1 cellular context compared by ENCODE assay signal in genomic region chr11:11148598-11148997, GRCh38.
TF ChIP-seq lines count a peak whose summit lies in the region.

No MANE protein-coding gene starts in this region.

TF ChIP-seq in SK-N-SH, 30 proteins besides CTCF, POLR2A, EP300 and RAD21 (continued from another document):
- TF ChIP-seq IRF3 (IDR thresholded peaks at IDR 0.05; ENCODE audit: low read depth, low read length) (no peak), SIN3A (IDR thresholded peaks at IDR 0.05; ENCODE audit: borderline replicate concordance, low read depth, low read length) (no peak), RCOR1 (IDR thresholded peaks at IDR 0.05; ENCODE audit: low read length) (no peak), RXRA (IDR thresholded peaks at IDR 0.05; ENCODE audit: borderline replicate concordance, low read depth) (no peak), GABPA (IDR thresholded peaks at IDR 0.05; ENCODE audit: low read depth) (no peak), REST (IDR thresholded peaks at IDR 0.05; ENCODE audit: low read depth, low read length) (no peak), NFIC (IDR thresholded peaks at IDR 0.05; ENCODE audit: borderline replicate concordance) (no peak), TCF12 (IDR thresholded peaks at IDR 0.05) (no peak), JUND (IDR thresholded peaks at IDR 0.05) (no peak), ZBTB33 (IDR thresholded peaks at IDR 0.05; ENCODE audit: borderline replicate concordance, low read depth) (no peak), ELF1 (IDR thresholded peaks at IDR 0.05) (no peak), SMC3 (IDR thresholded peaks at IDR 0.05; ENCODE audit: low read depth, low read length) (no peak), EZH2phosphoT487 (IDR thresholded peaks at IDR 0.05; ENCODE audit: borderline replicate concordance, low read depth) (no peak), MAX (IDR thresholded peaks at IDR 0.05; ENCODE audit: low read depth) (no peak), USF1 (IDR thresholded peaks at IDR 0.05; ENCODE audit: borderline replicate concordance, low read depth) (no peak), MXI1 (IDR thresholded peaks at IDR 0.05; ENCODE audit: low read depth, low read length) (no peak)
TF ChIP-seq in SK-N-SH: peak in this region for 0.
